10 cellular contexts compared by ENCODE assay signal in genomic region chr19:39823693-39824092, GRCh38. TPM values are rescaled to one million over a fixed set of nuclear protein-coding genes. Genes with fewer than 3 reads are reported as not detected.
DNase-seq lines count a peak whose midpoint lies in the region; ATAC-seq and TF ChIP-seq lines count a peak whose summit lies in the region.
"Had no signal": no experiment of that assay in that cellular context is flagged by ENCODE, and none has a peak within 500 bp of the region (broad histone marks: within the 10 kb centered on the region; RNA-seq: fewer than 3 reads in every experiment).

No MANE protein-coding gene starts in this region.

- H3K36me3 ChIP-seq in mammary epithelial cell (ENCODE audit: insufficient read depth, low read length): peaks cover 2% of the 10 kb centered on the region
- H3K36me3 ChIP-seq in lower lobe of right lung: peaks cover 36% of the 10 kb centered on the region
- peaks cover 32% of the 10 kb centered on the region for H3K36me3 ChIP-seq in upper lobe of right lung

- H3K9me3 ChIP-seq in mammary epithelial cell (replicated peaks; ENCODE audit: insufficient read depth, low read length) (no peaks in the 10 kb centered on the region), lower lobe of right lung (no peaks in the 10 kb centered on the region), upper lobe of right lung (no peaks in the 10 kb centered on the region)

- H3K4me3 ChIP-seq in mammary epithelial cell (replicated peaks in 1 of 3; ENCODE audit: insufficient read depth in 1 of 3, low read depth in 2 of 3, low read length in 3 of 3) (peak overlapping the region; percentile 63 to 80 (median 70)), lower lobe of right lung (peak overlapping the region; percentile 89), upper lobe of right lung (peak overlapping the region; percentile 86)

- H3K4me2 ChIP-seq in mammary epithelial cell (ENCODE audit: insufficient read depth, low read depth, low read length): peak overlapping the region; percentile 94

- CTCF ChIA-PET in mammary epithelial cell (lab: Charles Lee; ENCODE audit: low non-redundant PET): no interaction called here

- H3K9ac ChIP-seq in mammary epithelial cell (ENCODE audit: insufficient read depth, low read length): peak overlapping the region; percentile 41

- peak; percentile 40 for DNase-seq in NCI-H748 (lab: John Stamatoyannopoulos, UW; ENCODE audit: unreplicated experiment)
- no peak for DNase-seq in NCI-H748 treated with DMSO at 0.1 percent for 48 hours (lab: John Stamatoyannopoulos, UW)
- DNase-seq in mammary epithelial cell: no peak
- no peak for DNase-seq in lower lobe of right lung
- no peak for DNase-seq in upper lobe of right lung
- no peak for DNase-seq in GF-D8 (lab: John Stamatoyannopoulos, UW)
- DNase-seq in NCI-H1436 (lab: John Stamatoyannopoulos, UW): no peak
- DNase-seq in HuH-7.5 (ENCODE audit: low spot score): no peak
- DNase-seq: ACHN had no signal

- intact Hi-C loops in mammary epithelial cell (cut with micrococcal nuclease) (no loop called here), lower lobe of right lung (cut with DNase I) (no loop called here), upper lobe of right lung (cut with DNase I) (no loop called here)

- no peak for TF ChIP-seq CTCF in mammary epithelial cell (conservative IDR thresholded peaks at IDR 0.05 in 1 of 2, IDR thresholded peaks at IDR 0.05 in 1 of 2; ENCODE audit: extremely low read depth in 1 of 2, insufficient read depth in 1 of 2, low read depth in 1 of 2, low read length in 2 of 2)
- TF ChIP-seq CTCF in lower lobe of right lung (IDR thresholded peaks at IDR 0.05): no peak
- TF ChIP-seq CTCF in upper lobe of right lung (IDR thresholded peaks at IDR 0.05): no peak

- dilution Hi-C loops in mammary epithelial cell (cut with HindIII; ENCODE audit: low sequenced_read_pairs): no loop called here

- ATAC-seq in lower lobe of right lung (no peak), upper lobe of right lung (no peak)

- no peaks in the 10 kb centered on the region for H3K79me2 ChIP-seq in mammary epithelial cell (ENCODE audit: insufficient read depth, low read length)

- no peaks in the 10 kb centered on the region for H4K20me1 ChIP-seq in mammary epithelial cell (ENCODE audit: insufficient read depth, low read length)

- H3K4me1 ChIP-seq in mammary epithelial cell (ENCODE audit: insufficient read depth, low read length) (peaks cover 9% of the 10 kb centered on the region), lower lobe of right lung (peaks cover 7% of the 10 kb centered on the region), upper lobe of right lung (peaks cover 10% of the 10 kb centered on the region)

- no peak overlapping the region for H3K27ac ChIP-seq in mammary epithelial cell (ENCODE audit: insufficient read depth, low read depth, low read length)
- H3K27ac ChIP-seq in lower lobe of right lung: peak overlapping the region; percentile 71
- peak overlapping the region; percentile 76 for H3K27ac ChIP-seq in upper lobe of right lung

- WGBS in mammary epithelial cell (ENCODE audit: low coverage, missing lambda C conversion rate): 19% methylated on average over 6 of the region's 7 CpGs

- in situ Hi-C loops in mammary epithelial cell (cut with MboI; ENCODE audit: low sequenced_read_pairs in 2 of 2): no loop called here

- peak overlapping the region; percentile 88 for H2AFZ ChIP-seq in mammary epithelial cell (ENCODE audit: low read depth, low read length)

- no TSS peak for BruUV-seq in mammary epithelial cell (replicated peaks; lab: Mats Ljungman, UMichigan)

- H3K27me3 ChIP-seq in mammary epithelial cell (ENCODE audit: insufficient read depth, low read length) (no peaks in the 10 kb centered on the region), lower lobe of right lung (ENCODE audit: low read depth) (no peaks in the 10 kb centered on the region), upper lobe of right lung (no peaks in the 10 kb centered on the region)

RNA-seq across cellular contexts. Expression of gene DYRK1B, which starts 10.3 kb away (rescaled TPM):
- total RNA-seq in mammary epithelial cell (10 to 100 TPM; 11.7 to 18.2 TPM), lower lobe of right lung (28.4 TPM), upper lobe of right lung (16.7 TPM)
- polyA plus RNA-seq in mammary epithelial cell: 6.9 TPM
- 4.3 TPM for polyA minus RNA-seq in mammary epithelial cell

RNA-seq across cellular contexts. Expression of gene FBL, which starts 22.5 kb away (rescaled TPM):
- total RNA-seq in mammary epithelial cell: 100 to 1,000 TPM in 1 of 2 donors, 10 to 100 TPM in 1; 72.2 to 261 TPM
- 546 TPM for polyA plus RNA-seq in mammary epithelial cell
- 635 TPM for polyA minus RNA-seq in mammary epithelial cell
- 117 TPM for total RNA-seq in lower lobe of right lung
- 123 TPM for total RNA-seq in upper lobe of right lung

RNA-seq across cellular contexts. Expression of gene LEUTX, which starts 45.0 kb away (rescaled TPM):
- total RNA-seq in mammary epithelial cell: not detected
- not detected for polyA plus RNA-seq in mammary epithelial cell
- not detected for polyA minus RNA-seq in mammary epithelial cell
- not detected for total RNA-seq in lower lobe of right lung
- total RNA-seq in upper lobe of right lung: not detected
- total RNA-seq: subcutaneous adipose tissue had no signal
